Comparison of ENCODE assay signal across 31 cellular contexts in the genomic region with DNA sequence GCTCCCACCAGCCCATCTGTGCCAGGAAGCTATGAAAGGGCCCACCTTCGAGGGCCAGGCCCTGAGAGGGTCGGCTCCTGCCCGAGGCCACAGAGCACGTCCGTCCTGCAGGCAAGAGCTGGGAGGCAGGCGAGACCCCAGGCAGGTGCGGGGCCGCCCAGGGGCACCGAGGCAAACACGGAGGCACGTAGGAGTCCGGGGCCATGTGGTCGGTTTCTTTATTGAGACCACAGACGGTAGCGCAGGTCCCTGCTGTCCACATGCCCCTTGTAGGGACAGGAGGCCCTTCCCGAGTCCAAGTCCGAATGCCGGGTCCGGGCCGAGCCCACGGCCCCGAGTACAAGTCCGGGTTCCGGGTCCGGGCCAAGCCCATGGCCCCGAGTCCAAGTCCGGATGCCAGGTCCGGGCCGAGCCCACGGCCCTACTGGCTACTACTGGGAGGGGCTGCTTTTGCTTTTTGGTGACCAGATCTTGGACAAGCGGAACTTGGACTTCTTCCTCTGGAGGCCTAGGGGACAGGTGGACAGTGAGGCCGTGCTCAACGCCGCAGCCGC.
"Had no signal": no experiment of that assay in that cellular context is flagged by ENCODE, and none has a peak within 500 bp of the region (broad histone marks: within the 10 kb centered on the region; RNA-seq: fewer than 3 reads in every experiment).

No MANE protein-coding gene starts in this region.

- H2AFZ ChIP-seq: hepatocyte, parathyroid adenoma had no signal

- H3K36me3 ChIP-seq: uterus had no signal

- H3K9me3 ChIP-seq: heart right ventricle, lower lobe of right lung, neutrophil, psoas muscle, suprapubic skin, thoracic aorta, tibial artery, upper lobe of right lung, uterus had no signal

- ATAC-seq: heart right ventricle; left lobe of liver; lower lobe of right lung; naive thymus-derived CD8-positive, alpha-beta T cell; psoas muscle; sciatic nerve; stimulated activated effector memory CD8-positive, alpha-beta T cell treated with anti-CD3 and anti-CD28 coated beads, Interleukin-12 subunit alpha, Interleukin-12 subunit beta, amount 100 ng/mL, for 72 hours; upper lobe of right lung had no signal

- H3K9me3 Mint-ChIP-seq: naive thymus-derived CD8-positive, alpha-beta T cell; nephron; neural crest cell; stimulated activated effector memory CD8-positive, alpha-beta T cell treated with anti-CD3 and anti-CD28 coated beads, Interleukin-12 subunit alpha, Interleukin-12 subunit beta, amount 100 ng/mL, for 72 hours; stimulated activated naive CD8-positive, alpha-beta T cell treated with anti-CD3 and anti-CD28 coated beads, Interleukin-15, Interleukin-2, amounts not matched to agents 100 ng/mL and 50 ng/mL, for 24 hours had no signal

- H3K4me3 ChIP-seq: heart right ventricle, hepatocyte, lower lobe of right lung, psoas muscle, skin epidermis, suprapubic skin, thoracic aorta, tibial artery, upper lobe of right lung, uterus had no signal

- H3K4me2 ChIP-seq: hepatocyte had no signal

- H3K27ac Mint-ChIP-seq: naive thymus-derived CD8-positive, alpha-beta T cell; nephron; stimulated activated effector memory CD8-positive, alpha-beta T cell treated with anti-CD3 and anti-CD28 coated beads, Interleukin-12 subunit alpha, Interleukin-12 subunit beta, amount 100 ng/mL, for 72 hours; stimulated activated naive CD8-positive, alpha-beta T cell treated with anti-CD3 and anti-CD28 coated beads, Interleukin-15, Interleukin-2, amounts not matched to agents 100 ng/mL and 50 ng/mL, for 24 hours had no signal

- H3K4me1 Mint-ChIP-seq: nephron had no signal

- H3K27me3 ChIP-seq: hepatocyte, neutrophil had no signal

- H3K9ac ChIP-seq: parathyroid adenoma had no signal

- H3K4me3 Mint-ChIP-seq: naive thymus-derived CD8-positive, alpha-beta T cell; nephron; neural crest cell; stimulated activated effector memory CD8-positive, alpha-beta T cell treated with anti-CD3 and anti-CD28 coated beads, Interleukin-12 subunit alpha, Interleukin-12 subunit beta, amount 100 ng/mL, for 72 hours; stimulated activated naive CD8-positive, alpha-beta T cell treated with anti-CD3 and anti-CD28 coated beads, Interleukin-15, Interleukin-2, amounts not matched to agents 100 ng/mL and 50 ng/mL, for 24 hours had no signal

- H3K4me1 ChIP-seq: parathyroid adenoma, psoas muscle, uterus had no signal

- DNase-seq: heart right ventricle; kidney glomerular epithelial cell; left cardiac atrium; lower lobe of right lung; mammary epithelial cell; mesenchymal stem cell; naive thymus-derived CD8-positive, alpha-beta T cell; occipital lobe; psoas muscle; stimulated activated CD4-positive, alpha-beta T cell treated with anti-CD3 and anti-CD28 coated beads, Interleukin-12 subunit alpha, Interleukin-12 subunit beta, amount 100 ng/mL, for 4 hours; stimulated activated CD4-positive, alpha-beta T cell treated with anti-CD3 and anti-CD28 coated beads, Interleukin-15, amount 100 ng/mL, for 24 hours; stimulated activated CD4-positive, alpha-beta T cell treated with anti-CD3 and anti-CD28 coated beads, Interleukin-2, amount 100 ng/mL, for 24 hours; stimulated activated CD4-positive, alpha-beta T cell treated with anti-CD3 and anti-CD28 coated beads, Interleukin-4, amount 100 ng/mL, for 24 hours; stimulated activated naive CD4-positive, alpha-beta T cell; tibial artery; trophoblast cell; upper lobe of right lung; uterus had no signal

- H3K79me2 ChIP-seq: hepatocyte, parathyroid adenoma had no signal

- H3K27ac ChIP-seq: heart right ventricle, hepatocyte, lower lobe of right lung, neutrophil, parathyroid adenoma, psoas muscle, skin epidermis, suprapubic skin, thoracic aorta, tibial artery, upper lobe of right lung, uterus had no signal

- H3K36me3 Mint-ChIP-seq: naive thymus-derived CD8-positive, alpha-beta T cell; stimulated activated effector memory CD8-positive, alpha-beta T cell treated with anti-CD3 and anti-CD28 coated beads, Interleukin-12 subunit alpha, Interleukin-12 subunit beta, amount 100 ng/mL, for 72 hours had no signal

- FAIRE-seq: keratinocyte had no signal
